ENCODE assay signal across 11 cellular contexts in the genomic region with DNA sequence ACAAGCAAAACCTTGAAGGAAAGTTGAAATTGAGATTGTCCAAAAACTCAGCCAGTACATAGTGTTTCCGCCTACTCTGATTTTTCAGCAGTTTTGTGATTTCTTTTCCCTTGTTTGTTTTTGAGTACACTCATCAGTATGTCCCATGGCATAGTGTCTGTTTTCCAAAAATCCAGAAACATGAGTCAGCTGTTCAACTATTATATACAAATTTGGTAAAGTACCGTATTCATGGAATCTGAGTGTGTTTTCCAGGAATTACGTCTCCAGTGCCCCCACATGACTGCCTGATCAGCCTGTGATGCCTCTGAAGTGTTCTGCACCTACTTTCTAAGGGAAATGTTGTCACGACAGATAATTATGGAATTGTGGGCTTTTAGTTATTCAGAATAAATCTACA.
A peak's percentile ranks its signal among the peaks of the same experiment; 100 is the strongest.
DNase-seq lines count a peak whose midpoint lies in the region; ATAC-seq and TF ChIP-seq lines count a peak whose summit lies in the region.
"Had no signal": no experiment of that assay in that cellular context is flagged by ENCODE, and none has a peak within 500 bp of the region (broad histone marks: within the 10 kb centered on the region; RNA-seq: fewer than 3 reads in every experiment).

No MANE protein-coding gene starts in this region.

- no peak for TF ChIP-seq RAD21 in IMR-90 (IDR thresholded peaks at IDR 0.05; ENCODE audit: low read length)

- no peaks in the 10 kb centered on the region for H4K20me1 ChIP-seq in IMR-90 (ENCODE audit: insufficient read depth, low read length)

- peak overlapping the region; percentile 98; the same call in 1 of the 2 replicates for H3K4ac ChIP-seq in IMR-90 (ENCODE audit: low read depth, low read length)

- TF ChIP-seq CTCF in IMR-90 (conservative IDR thresholded peaks at IDR 0.05; ENCODE audit: low read depth, low read length), result no peak
- no peak for TF ChIP-seq CTCF in chondrocyte (IDR thresholded peaks at IDR 0.05)
- no peak for TF ChIP-seq CTCF in tibial nerve (IDR thresholded peaks at IDR 0.05)
- no peak for TF ChIP-seq CTCF in foreskin keratinocyte (conservative IDR thresholded peaks at IDR 0.05)

- peak overlapping the region; percentile 98 for H2BK120ac ChIP-seq in IMR-90 (ENCODE audit: low read depth, low read length)

- CTCF ChIA-PET in IMR-90 (lab: Yijun Ruan, JAX), result interaction anchor here (1.5 kb wide), 1 partner anchor 13 kb away, joined by 5 read pairs; no protein-coding TSS in a partner anchor

- H3K14ac ChIP-seq in IMR-90 (replicated peaks; ENCODE audit: low read depth, low read length), result no peak overlapping the region

- H3K56ac ChIP-seq in IMR-90 (ENCODE audit: extremely low read depth, insufficient read depth, low read length), result no peak overlapping the region

- H2AK5ac ChIP-seq in IMR-90 (ENCODE audit: low read depth, low read length), result no peak overlapping the region

- no peak overlapping the region for H4K91ac ChIP-seq in IMR-90 (ENCODE audit: insufficient read depth, low read depth, low read length)

- H3K9me3 Mint-ChIP-seq in chondrocyte (ENCODE audit: low read depth), result peaks cover 15% of the 10 kb centered on the region

- TF ChIP-seq EP300 in tibial nerve (IDR thresholded peaks at IDR 0.05), result peak; percentile 81 to 85

- dilution Hi-C loops in IMR-90 (cut with HindIII; ENCODE audit: low sequenced_read_pairs, unreplicated experiment), result no loop called here

- peaks cover 12% of the 10 kb centered on the region for H3K4me1 ChIP-seq in IMR-90 (ENCODE audit: control insufficient read depth, insufficient read depth, low read length)
- peaks cover 0 to 39% (median 24%) of the 10 kb centered on the region in 4 donors for H3K4me1 ChIP-seq in tibial nerve
- no peaks in the 10 kb centered on the region for H3K4me1 ChIP-seq in foreskin keratinocyte

- WGBS in IMR-90 (ENCODE audit: extremely low coverage in 2 of 2, insufficient read length in 1 of 2), 2 experiments, result no CpG with 5 or more reads among the region's 4 CpGs
- 36 to 39% methylated on average over 4 of the region's 4 CpGs for WGBS in tibial nerve, 2 donors

- H3K9me3 ChIP-seq in IMR-90 (ENCODE audit: control insufficient read depth, insufficient read depth, low read length), result peaks cover 6% of the 10 kb centered on the region
- peaks cover 0 to 4% (median 2%) of the 10 kb centered on the region in 4 donors for H3K9me3 ChIP-seq in tibial nerve

- H3K27ac Mint-ChIP-seq in chondrocyte (ENCODE audit: unreplicated experiment), result peak overlapping the region; percentile 92
- H3K27ac Mint-ChIP-seq: activated naive CD4-positive, alpha-beta T cell treated with anti-CD3 and anti-CD28 coated beads, Interleukin-2, amount 10 ng/mL, durations not matched to agents 7 days and 5 days; natural killer cell had no signal

- H4K5ac ChIP-seq in IMR-90 (ENCODE audit: low read depth, low read length), result no peak overlapping the region; the same call in 1 of the 2 replicates

- H3K4me2 ChIP-seq in IMR-90 (ENCODE audit: low read depth, low read length), result no peak overlapping the region; the same call in 1 of the 2 replicates

- no peak overlapping the region for H2BK15ac ChIP-seq in IMR-90 (ENCODE audit: low read depth, low read length)

- H3K27me3 ChIP-seq in IMR-90 (ENCODE audit: control insufficient read depth, insufficient read depth, low read length) (no peaks in the 10 kb centered on the region), tibial nerve (no peaks in the 10 kb centered on the region), foreskin keratinocyte (peaks cover 14% of the 10 kb centered on the region)

- H3K27ac ChIP-seq in IMR-90 (ENCODE audit: insufficient read depth, low read length), result peak overlapping the region; percentile 86; the same call in 1 of the 2 replicates
- H3K27ac ChIP-seq in tibial nerve, result peak overlapping the region; percentile 32 to 89 (median 76)
- no peak overlapping the region for H3K27ac ChIP-seq in foreskin keratinocyte

- peaks cover 8% of the 10 kb centered on the region; the same call in 1 of the 2 replicates for H3K9me1 ChIP-seq in IMR-90 (ENCODE audit: insufficient read depth, low read length)

- in situ Hi-C loops in IMR-90 (cut with MboI; ENCODE audit: low sequenced_read_pairs), result no loop called here

- H3K4me3 ChIP-seq in IMR-90 (ENCODE audit: insufficient read depth, low read depth, low read length) (no peak overlapping the region), tibial nerve (no peak overlapping the region)

- H3K9ac ChIP-seq in IMR-90 (ENCODE audit: low read depth, low read length), result no peak overlapping the region

- POLR2A ChIA-PET in IMR-90 (lab: Charles Lee; ENCODE audit: unreplicated experiment), result no interaction called here

- TF ChIP-seq POLR2A in IMR-90 (IDR thresholded peaks at IDR 0.05; ENCODE audit: low read depth, low read length) (no peak), tibial nerve (IDR thresholded peaks at IDR 0.05) (no peak)

- ATAC-seq in IMR-90 (ENCODE audit: low read depth) (peak; percentile 88), foreskin keratinocyte (no peak)
- ATAC-seq: natural killer cell had no signal

- intact Hi-C loops in IMR-90 (cut with micrococcal nuclease), result no loop called here

- H3K36me3 Mint-ChIP-seq in chondrocyte (ENCODE audit: low read depth), result peaks cover 2% of the 10 kb centered on the region

- H3K18ac ChIP-seq in IMR-90 (ENCODE audit: low read depth, low read length), result peak overlapping the region; percentile 94; the same call in 1 of the 2 replicates

- no peak overlapping the region for H2AK9ac ChIP-seq in IMR-90 (replicated peaks; ENCODE audit: low read depth, low read length, poor library complexity)

- peaks cover 31% of the 10 kb centered on the region for H3K4me1 Mint-ChIP-seq in chondrocyte (ENCODE audit: low read depth)
- H3K4me1 Mint-ChIP-seq: activated naive CD4-positive, alpha-beta T cell treated with anti-CD3 and anti-CD28 coated beads, Interleukin-2, amount 10 ng/mL, durations not matched to agents 7 days and 5 days had no signal

- peak overlapping the region; percentile 78 for H2BK5ac ChIP-seq in IMR-90 (ENCODE audit: low read depth, low read length, poor library complexity, severe bottlenecking)

- peak overlapping the region in 1 of 2 experiments; percentile 82; a peak in 2 of 4 replicates for H4K8ac ChIP-seq in IMR-90 (ENCODE audit: low read depth in 2 of 2, low read length in 2 of 2)

- DNase-seq in IMR-90 (peak; percentile 97), chondrocyte (ENCODE audit: low spot score) (no peak), iris pigment epithelial cell (ENCODE audit: low read depth) (peak; percentile 71), tibial nerve (ENCODE audit: low spot score in 2 of 2) (peak in 1 of 2 donors; percentile 35), NCI-H1417 (lab: John Stamatoyannopoulos, UW) (no peak), OCI-M2 (lab: John Stamatoyannopoulos, UW; ENCODE audit: unreplicated experiment) (no peak), foreskin keratinocyte (no peak)
- DNase-seq: activated naive CD4-positive, alpha-beta T cell treated with anti-CD3 and anti-CD28 coated beads, Interleukin-2, amount 10 ng/mL, durations not matched to agents 7 days and 5 days; effector CD8-positive, alpha-beta T cell; natural killer cell; T1000 had no signal

- H3K4me3 Mint-ChIP-seq in chondrocyte (ENCODE audit: unreplicated experiment), result peak overlapping the region; percentile 29
- H3K4me3 Mint-ChIP-seq: activated naive CD4-positive, alpha-beta T cell treated with anti-CD3 and anti-CD28 coated beads, Interleukin-2, amount 10 ng/mL, durations not matched to agents 7 days and 5 days; natural killer cell had no signal

- no peaks in the 10 kb centered on the region for H3K36me3 ChIP-seq in IMR-90 (ENCODE audit: control insufficient read depth, insufficient read depth, low read length)
- peaks cover 0 to 10% (median 0%) of the 10 kb centered on the region in 3 donors for H3K36me3 ChIP-seq in tibial nerve

- no peak overlapping the region; the same call in 1 of the 2 replicates for H3K23ac ChIP-seq in IMR-90 (ENCODE audit: low read depth, low read length)

- no peaks in the 10 kb centered on the region for H3K79me1 ChIP-seq in IMR-90 (ENCODE audit: low read depth in 1 of 2, low read length in 2 of 2)

- no TSS peak for BruUV-seq in IMR-90 (replicated peaks; lab: Mats Ljungman, UMichigan)

- no peak overlapping the region for H2AFZ ChIP-seq in IMR-90 (replicated peaks; ENCODE audit: low read length, poor library complexity)

- H3K27me3 Mint-ChIP-seq in chondrocyte (ENCODE audit: low read depth), result no peaks in the 10 kb centered on the region

- H2BK20ac ChIP-seq in IMR-90 (ENCODE audit: low read depth, low read length), result no peak overlapping the region; the same call in 1 of the 2 replicates

TF ChIP-seq in IMR-90, 13 proteins besides CTCF, POLR2A, EP300 and RAD21 (continues in another document):
- TF ChIP-seq, protein P1, sequence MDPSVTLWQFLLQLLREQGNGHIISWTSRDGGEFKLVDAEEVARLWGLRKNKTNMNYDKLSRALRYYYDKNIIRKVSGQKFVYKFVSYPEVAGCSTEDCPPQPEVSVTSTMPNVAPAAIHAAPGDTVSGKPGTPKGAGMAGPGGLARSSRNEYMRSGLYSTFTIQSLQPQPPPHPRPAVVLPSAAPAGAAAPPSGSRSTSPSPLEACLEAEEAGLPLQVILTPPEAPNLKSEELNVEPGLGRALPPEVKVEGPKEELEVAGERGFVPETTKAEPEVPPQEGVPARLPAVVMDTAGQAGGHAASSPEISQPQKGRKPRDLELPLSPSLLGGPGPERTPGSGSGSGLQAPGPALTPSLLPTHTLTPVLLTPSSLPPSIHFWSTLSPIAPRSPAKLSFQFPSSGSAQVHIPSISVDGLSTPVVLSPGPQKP (IDR thresholded peaks at IDR 0.05; ENCODE audit: borderline replicate concordance, low read depth, low read length), result no peak
- TF ChIP-seq, protein P2, sequence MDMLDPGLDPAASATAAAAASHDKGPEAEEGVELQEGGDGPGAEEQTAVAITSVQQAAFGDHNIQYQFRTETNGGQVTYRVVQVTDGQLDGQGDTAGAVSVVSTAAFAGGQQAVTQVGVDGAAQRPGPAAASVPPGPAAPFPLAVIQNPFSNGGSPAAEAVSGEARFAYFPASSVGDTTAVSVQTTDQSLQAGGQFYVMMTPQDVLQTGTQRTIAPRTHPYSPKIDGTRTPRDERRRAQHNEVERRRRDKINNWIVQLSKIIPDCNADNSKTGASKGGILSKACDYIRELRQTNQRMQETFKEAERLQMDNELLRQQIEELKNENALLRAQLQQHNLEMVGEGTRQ (IDR thresholded peaks at IDR 0.05; ENCODE audit: low read depth, low read length), result peak; percentile 86
- TF ChIP-seq SMC3 (IDR thresholded peaks at IDR 0.05; ENCODE audit: low read depth, low read length) (no peak), FOS (IDR thresholded peaks at IDR 0.05; ENCODE audit: low read depth, low read length) (peak; percentile 91), MAFK (IDR thresholded peaks at IDR 0.05; ENCODE audit: low read depth, low read length) (peak; percentile 76), MAZ (IDR thresholded peaks at IDR 0.05; ENCODE audit: borderline replicate concordance, low read depth, low read length) (no peak), NFE2L2 (IDR thresholded peaks at IDR 0.05; ENCODE audit: low read depth, low read length) (peak; percentile 45; the same call in 1 of the 2 replicates), MXI1 (IDR thresholded peaks at IDR 0.05; ENCODE audit: borderline replicate concordance, low read depth, low read length) (no peak), RFX5 (IDR thresholded peaks at IDR 0.05; ENCODE audit: low read depth, low read length) (no peak), RCOR1 (IDR thresholded peaks at IDR 0.05; ENCODE audit: insufficient replicate concordance, low read length) (no peak)

Comparison
In these comparisons a context has a peak if more than half of its experiments do, and no peak if none do; other contexts are left out.
1. DNase-seq: peak in IMR-90 (single experiment) and iris pigment epithelial cell (single experiment); none in chondrocyte (single experiment), NCI-H1417 (0 of 3), OCI-M2 (single experiment) and foreskin keratinocyte (0 of 2).